ENCODE assay signal across 9 cellular contexts in genomic region chr2:62724886-62725711, GRCh38. TPM values are rescaled to one million over a fixed set of nuclear protein-coding genes. Genes with fewer than 3 reads are reported as not detected.
DNase-seq lines count a peak whose midpoint lies in the region; ATAC-seq and TF ChIP-seq lines count a peak whose summit lies in the region.
"Had no signal": no experiment of that assay in that cellular context is flagged by ENCODE, and none has a peak within 500 bp of the region (broad histone marks: within the 10 kb centered on the region; RNA-seq: fewer than 3 reads in every experiment).

No MANE protein-coding gene starts in this region.

- H3K4me3 Mint-ChIP-seq in CD14-positive monocyte = no peak overlapping the region
- H3K4me3 Mint-ChIP-seq: brain had no signal

- H3K4me3 ChIP-seq in OCI-LY7 (ENCODE audit: low read depth, low read length, poor library complexity, severe bottlenecking) (no peak overlapping the region), epithelial cell of esophagus (ENCODE audit: low read length) (no peak overlapping the region)

- no peaks in the 10 kb centered on the region for H3K4me1 Mint-ChIP-seq in CD14-positive monocyte

- DNase-seq in GM13976 (ENCODE audit: low spot score) (no peak), OCI-LY7 (ENCODE audit: low spot score) (peak; percentile 15), epithelial cell of esophagus (ENCODE audit: low read depth) (peak; percentile 33), posterior cingulate gyrus (peak; percentile 39 to 96 (median 76)), SKM-1 (lab: John Stamatoyannopoulos, UW; ENCODE audit: unreplicated experiment) (no peak), CD14-positive monocyte (ENCODE audit: low spot score) (no peak)

- H3K79me2 ChIP-seq in OCI-LY7 (ENCODE audit: insufficient read depth, low read depth, low read length) = peaks cover 24% of the 10 kb centered on the region; the same call in 1 of the 2 replicates

- H4K20me1 ChIP-seq in OCI-LY7 (ENCODE audit: insufficient read depth, low read length) = no peaks in the 10 kb centered on the region

- H3K9me3 ChIP-seq in OCI-LY7 (ENCODE audit: low read length) = no peaks in the 10 kb centered on the region

- H3K4me1 ChIP-seq in OCI-LY7 (ENCODE audit: insufficient read depth, low read length, poor library complexity, severe bottlenecking) = no peaks in the 10 kb centered on the region

- H3K36me3 Mint-ChIP-seq in CD14-positive monocyte = peaks cover 8 to 17% of the 10 kb centered on the region in 2 donors

- CTCF ChIA-PET in OCI-LY7 (lab: Charles Lee; ENCODE audit: unreplicated experiment) = no interaction called here

- H2AFZ ChIP-seq in OCI-LY7 (ENCODE audit: low read length) = no peak overlapping the region

- BruUV-seq in OCI-LY7 (replicated peaks; lab: Mats Ljungman, UMichigan) = no TSS peak

- H3K27me3 Mint-ChIP-seq in CD14-positive monocyte (ENCODE audit: low read depth in 3 of 3) = no peaks in the 10 kb centered on the region
- H3K27me3 Mint-ChIP-seq: brain had no signal

- TF ChIP-seq CTCF in GM13976 (IDR thresholded peaks at IDR 0.05; ENCODE audit: borderline replicate concordance, control extremely low read depth, extremely low read depth, insufficient read depth, missing control alignments) (peak; percentile 10), OCI-LY7 (conservative IDR thresholded peaks at IDR 0.05; ENCODE audit: low read length) (peak; percentile 63), epithelial cell of esophagus (IDR thresholded peaks at IDR 0.05; ENCODE audit: insufficient read depth, low read depth, low read length, missing control alignments) (peak; percentile 21), CD14-positive monocyte (IDR thresholded peaks at IDR 0.05) (no peak)

- peak overlapping the region in 1 of 7 donors; percentile 42 for H3K27ac Mint-ChIP-seq in CD14-positive monocyte

- ATAC-seq in HG03520 (IDR thresholded peaks at IDR 0.05; ENCODE audit: unreplicated experiment) (no peak), GM18511 (IDR thresholded peaks at IDR 0.05; ENCODE audit: unreplicated experiment) (no peak)

- intact Hi-C loops in OCI-LY7 (cut with micrococcal nuclease; ENCODE audit: unreplicated experiment) (no loop called here), posterior cingulate gyrus (cut with DNase I) (loop anchor here (1.0 kb wide), 1 partner anchor 268 kb away; no protein-coding TSS in a partner anchor), CD14-positive monocyte (cut with micrococcal nuclease) (no loop called here)

- no peak overlapping the region for H3K4me2 ChIP-seq in OCI-LY7 (ENCODE audit: low read length)

- no peaks in the 10 kb centered on the region for H3K36me3 ChIP-seq in OCI-LY7 (ENCODE audit: insufficient read depth, low read length)

- H3K9me3 Mint-ChIP-seq in CD14-positive monocyte = peaks cover 4 to 17% (median 7%) of the 10 kb centered on the region in 7 donors

- no peaks in the 10 kb centered on the region for H3K9me2 ChIP-seq in OCI-LY7 (ENCODE audit: insufficient read depth, low read length)

- in situ Hi-C loops in GM13976 (cut with MboI; ENCODE audit: low sequenced_read_pairs, unreplicated experiment) = no loop called here

- POLR2A ChIA-PET in OCI-LY7 (lab: Charles Lee) = no interaction called here

- no peak overlapping the region for H3K27ac ChIP-seq in OCI-LY7 (ENCODE audit: low read depth, low read length, poor library complexity, severe bottlenecking)

RNA-seq across cellular contexts. Expression of gene EHBP1, which starts 19.6 kb away (rescaled TPM):
- total RNA-seq in OCI-LY7 (2014; rRNA removed; shearing (Covaris generic)) = 26.8 and 33.3 TPM in 2 replicates
- total RNA-seq in OCI-LY7 (2022) = 34.1 and 34.4 TPM in 2 replicates
- polyA plus RNA-seq in CD14-positive monocyte = 1 to 10 TPM; 4.2 to 6.1 TPM

Comparison
In these comparisons a context has a peak if more than half of its experiments do, and no peak if none do; other contexts are left out.
1. DNase-seq: peak in OCI-LY7 (single experiment), epithelial cell of esophagus (single experiment) and posterior cingulate gyrus (10 of 10); none in GM13976 (single experiment), SKM-1 (single experiment) and CD14-positive monocyte (single experiment).